33 cellular contexts compared by ENCODE assay signal in genomic region chr3:115851571-115851970, GRCh38.
"Had no signal": no experiment of that assay in that cellular context is flagged by ENCODE, and none has a peak within 500 bp of the region (broad histone marks: within the 10 kb centered on the region; RNA-seq: fewer than 3 reads in every experiment).

No MANE protein-coding gene starts in this region.

- DNase-seq: Karpas-422, Kasumi-1, KG1, MG63, MM.1S, MV-4-11, NCI-H1048, NCI-H1092, NCI-H1092 treated with DMSO at 0.1 percent for 48 hours, NCI-H1105, NCI-H1105 treated with DMSO at 0.1 percent for 48 hours, NCI-H1417, NCI-H1417 treated with DMSO at 0.1 percent for 48 hours, NCI-H1436, NCI-H1436 treated with DMSO at 0.1 percent for 48 hours, NCI-H146, NCI-H1694, NCI-H1694 treated with DMSO at 0.1 percent for 48 hours, NCI-H187, NCI-H187 treated with DMSO at 0.1 percent for 48 hours, NCI-H1930, NCI-H2029, NCI-H2029 treated with DMSO at 0.1 percent for 48 hours, NCI-H2081, NCI-H2081 treated with DMSO at 0.1 percent for 48 hours, NCI-H2107, NCI-H2171, NCI-H2171 treated with DMSO at 0.1 percent for 48 hours, NCI-H2227 treated with DMSO at 0.1 percent for 48 hours, NCI-H226, NCI-H345, NCI-H446, NCI-H446 treated with DMSO at 0.1 percent for 48 hours had no signal

- H3K4me3 ChIP-seq: MG63 had no signal
